ENCODE assay signal across 22 cellular contexts in the genomic region with DNA sequence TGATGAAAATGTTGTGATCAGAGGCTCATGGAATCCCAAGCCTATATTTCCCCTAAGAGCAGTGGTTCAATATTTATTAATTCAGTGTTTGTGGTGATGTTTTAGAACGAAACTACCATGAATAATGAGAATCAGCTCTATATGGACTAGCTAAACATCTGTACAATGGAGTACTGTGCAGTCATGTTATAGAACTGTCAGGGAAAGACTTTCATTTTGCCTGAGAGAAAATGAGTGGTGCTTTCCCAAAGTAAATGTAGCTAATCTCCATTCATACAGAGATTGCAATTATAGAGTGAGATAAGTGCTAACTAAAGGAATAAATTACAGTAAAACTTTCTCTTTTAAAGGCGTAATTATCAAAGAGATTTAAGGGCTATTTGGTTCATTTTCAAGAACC.
A peak's percentile ranks its signal among the peaks of the same experiment; 100 is the strongest.
DNase-seq lines count a peak whose midpoint lies in the region; ATAC-seq, FAIRE-seq and TF ChIP-seq lines count a peak whose summit lies in the region.
"Had no signal": no experiment of that assay in that cellular context is flagged by ENCODE, and none has a peak within 500 bp of the region (broad histone marks: within the 10 kb centered on the region; RNA-seq: fewer than 3 reads in every experiment).

No MANE protein-coding gene starts in this region.

- H3K4me1 ChIP-seq in GM23338 (ENCODE audit: insufficient read depth) (peaks cover 41% of the 10 kb centered on the region), GM12878 (ENCODE audit: control insufficient read depth, insufficient read depth, low read length) (no peaks in the 10 kb centered on the region), HepG2 (ENCODE audit: insufficient read depth, low read length) (peaks cover 90% of the 10 kb centered on the region)
- H3K4me1 ChIP-seq: A549 had no signal

- H3K4me1 Mint-ChIP-seq in GM23338 (peaks cover 39% of the 10 kb centered on the region), neural crest cell (peaks cover 36% of the 10 kb centered on the region)
- H3K4me1 Mint-ChIP-seq: B cell had no signal

- H3K27ac ChIP-seq in GM23338 (ENCODE audit: low read depth), result peak overlapping the region; percentile 35; the same call in 1 of the 2 replicates
- H3K27ac ChIP-seq in GM12878 (ENCODE audit: control insufficient read depth, insufficient read depth), result no peak overlapping the region
- no peak overlapping the region for H3K27ac ChIP-seq in HepG2 (ENCODE audit: extremely low read length, insufficient read depth, low read length)
- H3K27ac ChIP-seq: 22Rv1; A549; BLaER1 treated with 17β-estradiol and CSF1 and Interleukin-3, amounts not matched to agents 10 nM and 100 nM; C4-2B had no signal

- H3K79me2 ChIP-seq in GM23338 (replicated peaks; ENCODE audit: insufficient read depth), result peaks cover 73% of the 10 kb centered on the region
- H3K79me2 ChIP-seq in GM12878 (ENCODE audit: control insufficient read depth, insufficient read depth, low read length), result no peaks in the 10 kb centered on the region
- peaks cover 34% of the 10 kb centered on the region for H3K79me2 ChIP-seq in HepG2 (ENCODE audit: insufficient read depth, low read length)

- ATAC-seq in GM23338 (no peak), GM12878 (peak; percentile 80), HepG2 (no peak)
- ATAC-seq: A549; CD8-positive, alpha-beta T cell had no signal

- H3K36me3 ChIP-seq in GM23338 (ENCODE audit: insufficient read depth) (no peaks in the 10 kb centered on the region), GM12878 (ENCODE audit: control insufficient read depth in 2 of 2, insufficient read depth in 2 of 2, low read length in 1 of 2) (no peaks in the 10 kb centered on the region), HepG2 (replicated peaks in 1 of 2; ENCODE audit: control insufficient read depth in 1 of 2, insufficient read depth in 2 of 2, low read length in 2 of 2) (no peaks in the 10 kb centered on the region; a peak in 1 of 5 replicates)
- H3K36me3 ChIP-seq: BLaER1 treated with 17β-estradiol and CSF1 and Interleukin-3, amounts not matched to agents 10 nM and 100 nM had no signal

- in situ Hi-C loops in GM12878 (cut with MboI) (no loop called here), HepG2 (cut with HindIII; ENCODE audit: extremely low pct_ligation_motif_present, low pct_unique_long_range_greater_than_20kb) (no loop called here)

- H3K27me3 Mint-ChIP-seq in GM23338 (ENCODE audit: insufficient read depth, low read depth, poor library complexity) (peaks cover 7% of the 10 kb centered on the region), neural crest cell (ENCODE audit: low read depth) (no peaks in the 10 kb centered on the region)

- H3K9me3 Mint-ChIP-seq in GM23338 (no peaks in the 10 kb centered on the region), neural crest cell (no peaks in the 10 kb centered on the region)
- H3K9me3 Mint-ChIP-seq: CD4-positive, alpha-beta T cell; CD8-positive, alpha-beta T cell had no signal

- H4K20me1 ChIP-seq in GM23338 (replicated peaks; ENCODE audit: insufficient read depth) (0 out of 2 replicates have a peak, but pooled peaks cover 3% of the 10 kb centered on the region), GM12878 (ENCODE audit: control insufficient read depth, insufficient read depth) (no peaks in the 10 kb centered on the region), HepG2 (ENCODE audit: insufficient read depth, low read length) (no peaks in the 10 kb centered on the region)
- H4K20me1 ChIP-seq: BLaER1 treated with 17β-estradiol and CSF1 and Interleukin-3, amounts not matched to agents 10 nM and 100 nM had no signal

- H3K36me3 Mint-ChIP-seq in GM23338 (ENCODE audit: low read depth) (peaks cover 12% of the 10 kb centered on the region; the same call in 2 of the 3 replicates), neural crest cell (ENCODE audit: low read depth) (no peaks in the 10 kb centered on the region)
- H3K36me3 Mint-ChIP-seq: CD8-positive, alpha-beta T cell had no signal

- H3K27ac Mint-ChIP-seq in GM23338 (no peak overlapping the region), neural crest cell (ENCODE audit: unreplicated experiment) (peak overlapping the region; percentile 76)
- H3K27ac Mint-ChIP-seq: B cell; CD4-positive, alpha-beta T cell; CD8-positive, alpha-beta T cell had no signal

- no peaks in the 10 kb centered on the region for H3K9me3 ChIP-seq in GM12878 (replicated peaks; ENCODE audit: control insufficient read depth, insufficient read depth, low read length)
- no peaks in the 10 kb centered on the region for H3K9me3 ChIP-seq in HepG2 (ENCODE audit: low read length)
- H3K9me3 ChIP-seq: A549; BLaER1 treated with 17β-estradiol and CSF1 and Interleukin-3, amounts not matched to agents 10 nM and 100 nM; Caco-2 had no signal

- no peak overlapping the region for H3K4me3 Mint-ChIP-seq in GM23338
- H3K4me3 Mint-ChIP-seq in neural crest cell, result no peak overlapping the region
- H3K4me3 Mint-ChIP-seq: B cell; CD4-positive, alpha-beta T cell; CD8-positive, alpha-beta T cell had no signal

- no peaks in the 10 kb centered on the region for H3K9me2 ChIP-seq in GM23338 (ENCODE audit: insufficient read depth)

- H3K9ac ChIP-seq in GM12878 (ENCODE audit: control insufficient read depth, insufficient read depth, low read length) (no peak overlapping the region), HepG2 (ENCODE audit: insufficient read depth, low read depth, low read length) (no peak overlapping the region)
- H3K9ac ChIP-seq: BLaER1 treated with 17β-estradiol and CSF1 and Interleukin-3, amounts not matched to agents 10 nM and 100 nM had no signal

- POLR2A ChIA-PET in GM12878 (lab: Charles Lee), result interaction anchor here (0.6 to 2.4 kb wide), 6 partner anchors 17 to 141 kb away, joined by 3 to 15 read pairs (median 3); no protein-coding TSS in a partner anchor
- POLR2A ChIA-PET in HepG2 (lab: Yijun Ruan, JAX), result interaction anchor here (1.2 kb wide), 1 partner anchor 27 kb away, joined by 5 read pairs; no protein-coding TSS in a partner anchor

- 0% methylated on average over 2 of the region's 2 CpGs for WGBS in GM12878 (ENCODE audit: insufficient coverage, insufficient replicate concordance, low lambda C conversion rate, missing lambda C conversion rate)
- WGBS in HepG2 (ENCODE audit: low lambda C conversion rate), result 47% methylated on average over 2 of the region's 2 CpGs

- TF ChIP-seq RAD21 in GM12878 (IDR thresholded peaks at IDR 0.05; ENCODE audit: insufficient read depth, low read depth, low read length), result no peak
- TF ChIP-seq RAD21 in HepG2 (CRISPR knock-in tag; IDR thresholded peaks at IDR 0.05), result no peak

- H3F3A ChIP-seq in GM23338 (replicated peaks; ENCODE audit: low read depth), result no peaks in the 10 kb centered on the region

- 0 out of 2 replicates have a peak overlapping the region, but pooled peaks have one; percentile 18 for H3K4me2 ChIP-seq in GM23338
- H3K4me2 ChIP-seq in GM12878 (ENCODE audit: control insufficient read depth, insufficient read depth), result no peak overlapping the region
- H3K4me2 ChIP-seq in HepG2 (ENCODE audit: low read depth, low read length), result no peak overlapping the region
- H3K4me2 ChIP-seq: A549; BLaER1 treated with 17β-estradiol and CSF1 and Interleukin-3, amounts not matched to agents 10 nM and 100 nM had no signal

- CTCF ChIA-PET in GM12878 (lab: Yijun Ruan, JAX), result interaction anchor here (0.6 to 1.3 kb wide), 3 partner anchors 41 to 210 kb away, joined by 3 to 4 read pairs (median 3); no protein-coding TSS in a partner anchor
- CTCF ChIA-PET in HepG2 (lab: Yijun Ruan, JAX; ENCODE audit: low intra/inter-chr PET ratio, low total read pairs), result no interaction called here

- TF ChIP-seq POLR2A in GM12878 (IDR thresholded peaks at IDR 0.05; ENCODE audit: low read depth, low read length) (no peak), HepG2 (IDR thresholded peaks at IDR 0.05; ENCODE audit: insufficient read depth in 1 of 2, low read depth in 2 of 2, low read length in 2 of 2) (no peak)

- intact Hi-C loops in GM12878 (cut with micrococcal nuclease; ENCODE audit: unreplicated experiment), result no loop called here
- intact Hi-C loops in HepG2 (cut with micrococcal nuclease; ENCODE audit: unreplicated experiment), result no loop called here

- TF ChIP-seq EP300 in GM12878 (IDR thresholded peaks at IDR 0.05; ENCODE audit: borderline replicate concordance in 1 of 2, control insufficient read depth in 1 of 2, low read depth in 2 of 2, low read length in 2 of 2) (no peak), HepG2 (IDR thresholded peaks at IDR 0.05; ENCODE audit: low read depth in 2 of 2, low read length in 2 of 2) (no peak), HepG2 (CRISPR knock-in tag; IDR thresholded peaks at IDR 0.05; ENCODE audit: borderline replicate concordance) (no peak)

- H3K27me3 ChIP-seq in GM23338 (ENCODE audit: insufficient read depth) (no peaks in the 10 kb centered on the region), GM12878 (replicated peaks in 1 of 2; ENCODE audit: control insufficient read depth in 2 of 2, insufficient read depth in 2 of 2, low read length in 1 of 2) (no peaks in the 10 kb centered on the region), HepG2 (ENCODE audit: control insufficient read depth in 1 of 2, insufficient read depth in 2 of 2, low read length in 2 of 2) (no peaks in the 10 kb centered on the region)
- H3K27me3 ChIP-seq: BLaER1 treated with 17β-estradiol and CSF1 and Interleukin-3, amounts not matched to agents 10 nM and 100 nM had no signal

- RAD21 ChIA-PET in GM12878 (lab: Charles Lee; ENCODE audit: unreplicated experiment), result interaction anchor here (0.5 to 3.6 kb wide), 12 partner anchors 17 to 144 kb away, joined by 3 to 24 read pairs (median 4); no protein-coding TSS in a partner anchor

- H3K4me3 ChIP-seq in GM23338, result no peak overlapping the region
- no peak overlapping the region for H3K4me3 ChIP-seq in GM12878
- no peak overlapping the region for H3K4me3 ChIP-seq in HepG2 (replicated peaks in 1 of 3; ENCODE audit: insufficient read depth in 1 of 3, low read depth in 2 of 3, low read length in 3 of 3)
- H3K4me3 ChIP-seq: A549; BLaER1 treated with 17β-estradiol and CSF1 and Interleukin-3, amounts not matched to agents 10 nM and 100 nM had no signal

- no TSS peak for BruUV-seq in GM12878 (replicated peaks; lab: Mats Ljungman, UMichigan)
- no TSS peak for BruUV-seq in HepG2 (replicated peaks; lab: Mats Ljungman, UMichigan)

- no peak for TF ChIP-seq CTCF in GM23338 (conservative IDR thresholded peaks at IDR 0.05; ENCODE audit: low read depth in 2 of 2)
- no peak for TF ChIP-seq CTCF in GM12878 (IDR thresholded peaks at IDR 0.05 in 2 of 3, conservative IDR thresholded peaks at IDR 0.05 in 1 of 3; ENCODE audit: control insufficient read depth in 2 of 3, extremely low read depth in 1 of 3, insufficient read depth in 1 of 3, low read depth in 3 of 3, low read length in 3 of 3)
- TF ChIP-seq CTCF in neural crest cell (conservative IDR thresholded peaks at IDR 0.05), result no peak
- TF ChIP-seq CTCF in HepG2 (CRISPR knock-in tag; IDR thresholded peaks at IDR 0.05), result no peak

- H2AFZ ChIP-seq in GM23338 (no peak overlapping the region), GM12878 (ENCODE audit: control insufficient read depth, low read depth, low read length) (no peak overlapping the region), HepG2 (ENCODE audit: low read length) (no peak overlapping the region)

- DNase-seq in GM23338 (ENCODE audit: low spot score), result no peak
- no peak for DNase-seq in GM12878 (ENCODE audit: low read depth, low spot score)
- DNase-seq in neural crest cell (ENCODE audit: low read depth, low spot score), result no peak
- DNase-seq in GM19238 (ENCODE audit: insufficient read length, low spot score), result no peak
- no peak for DNase-seq in HepG2 (ENCODE audit: low spot score)
- DNase-seq: AML-193; Caco-2; Calu3; CD4-positive, alpha-beta T cell; CD8-positive, alpha-beta T cell; DMS79 treated with DMSO at 0.1 percent for 48 hours; GF-D8 had no signal

- SMC1A ChIA-PET in GM12878 (lab: Charles Lee; ENCODE audit: uncharacterized antibody, unreplicated experiment), result interaction anchor here (0.8 to 4.7 kb wide), 16 partner anchors 9 to 389 kb away, joined by 3 to 40 read pairs (median 4); no protein-coding TSS in a partner anchor

- FAIRE-seq in GM12878 (lab: Jason Lieb, UNC) (no peak), HepG2 (lab: Jason Lieb, UNC) (no peak)
- FAIRE-seq: A549, D721Med, G401.6, GM12892, GM18507, GM19239 had no signal
